Comparison of ENCODE assay signal across 22 cellular contexts in the genomic region with DNA sequence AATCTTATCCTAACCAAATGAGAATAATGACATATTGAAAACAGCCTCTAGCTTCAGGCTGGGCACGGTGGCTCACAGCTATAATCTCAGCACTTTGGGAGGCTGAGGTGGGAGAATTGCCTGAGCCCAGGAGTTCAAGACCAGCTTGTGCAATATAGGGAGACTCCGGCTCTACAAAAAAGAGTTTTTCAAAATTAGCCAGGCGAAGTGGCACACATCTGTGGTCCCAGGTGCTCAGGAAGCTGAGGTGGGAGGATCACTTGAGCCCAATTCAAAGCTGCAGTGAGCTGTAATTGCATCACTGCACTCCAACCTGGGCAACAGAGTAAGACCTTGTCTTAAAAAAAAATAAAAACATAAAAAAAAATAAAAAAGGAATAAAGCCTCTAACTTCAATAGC.
"Had no signal": no experiment of that assay in that cellular context is flagged by ENCODE, and none has a peak within 500 bp of the region (broad histone marks: within the 10 kb centered on the region; RNA-seq: fewer than 3 reads in every experiment).

No MANE protein-coding gene starts in this region.

- H3K27ac Mint-ChIP-seq: activated CD4-positive, alpha-beta memory T cell treated with anti-CD3 and anti-CD28 coated beads, Interleukin-2, amount 10 ng/mL, durations not matched to agents 7 days and 5 days; activated CD4-positive, alpha-beta T cell treated with anti-CD3 and anti-CD28 coated beads, Interleukin-2, amount 10 ng/mL, durations not matched to agents 7 days and 5 days; activated naive CD8-positive, alpha-beta T cell; activated T-cell treated with anti-CD3 and anti-CD28 coated beads, Interleukin-2, amount 50 U/mL, for 72 hours; nephron progenitor cell; progenitor cell of endocrine pancreas; type B pancreatic cell had no signal

- H3K4me3 Mint-ChIP-seq: activated CD4-positive, alpha-beta memory T cell treated with anti-CD3 and anti-CD28 coated beads, Interleukin-2, amount 10 ng/mL, durations not matched to agents 7 days and 5 days; activated CD4-positive, alpha-beta T cell treated with anti-CD3 and anti-CD28 coated beads, Interleukin-2, amount 10 ng/mL, durations not matched to agents 7 days and 5 days; activated naive CD8-positive, alpha-beta T cell; activated T-cell treated with anti-CD3 and anti-CD28 coated beads, Interleukin-2, amount 50 U/mL, for 72 hours; nephron progenitor cell; type B pancreatic cell had no signal

- DNase-seq: activated CD4-positive, alpha-beta memory T cell treated with anti-CD3 and anti-CD28 coated beads, Interleukin-2, amount 10 ng/mL, durations not matched to agents 7 days and 5 days; activated CD4-positive, alpha-beta T cell treated with anti-CD3 and anti-CD28 coated beads, Interleukin-2, amount 10 ng/mL, durations not matched to agents 7 days and 5 days; activated naive CD4-positive, alpha-beta T cell treated with Interleukin-2 at 50 U/mL for 16 hours; activated T-cell treated with anti-CD3 and anti-CD28 coated beads, Interleukin-2, amount 50 U/mL, for 72 hours; anterior cingulate cortex; cortex of kidney; hippocampal formation; left cardiac atrium; left ventricle myocardium superior; naive B cell; nephron progenitor cell; ovary; right lobe of liver; stimulated activated CD4-positive, alpha-beta T cell treated with anti-CD3 and anti-CD28 coated beads, Interleukin-2, amount 100 ng/mL, for 48 hours; stimulated activated naive CD8-positive, alpha-beta T cell treated with anti-CD3 and anti-CD28 coated beads, Interleukin-15, Interleukin-2, amounts not matched to agents 100 U/mL and 50 U/mL, for 24 hours; substantia nigra had no signal

- ATAC-seq: activated CD4-positive, CD25-positive, alpha-beta regulatory T cell treated with anti-CD3 and anti-CD28 coated beads, Interleukin-2, amount 50 U/mL, for 24 hours; activated T-cell treated with anti-CD3 and anti-CD28 coated beads, Interleukin-2, amount 50 U/mL, for 72 hours; gastroesophageal sphincter; left cardiac atrium; left ventricle myocardium superior; right lobe of liver; stimulated activated naive CD8-positive, alpha-beta T cell treated with anti-CD3 and anti-CD28 coated beads, Interleukin-15, Interleukin-2, amounts not matched to agents 100 U/mL and 50 U/mL, for 24 hours had no signal

- H3K9me3 ChIP-seq: gastroesophageal sphincter, ovary, right lobe of liver had no signal

- H3K9me3 Mint-ChIP-seq: activated CD4-positive, alpha-beta memory T cell treated with anti-CD3 and anti-CD28 coated beads, Interleukin-2, amount 10 ng/mL, durations not matched to agents 7 days and 5 days; activated CD4-positive, alpha-beta T cell treated with anti-CD3 and anti-CD28 coated beads, Interleukin-2, amount 10 ng/mL, durations not matched to agents 7 days and 5 days; activated T-cell treated with anti-CD3 and anti-CD28 coated beads, Interleukin-2, amount 50 U/mL, for 72 hours; naive B cell; nephron progenitor cell; type B pancreatic cell had no signal

- H3K4me3 ChIP-seq: cardiac muscle cell, gastroesophageal sphincter, ovary, right lobe of liver had no signal

- H3K27ac ChIP-seq: cardiac muscle cell, gastroesophageal sphincter, ovary, right lobe of liver had no signal

- H3K27me3 Mint-ChIP-seq: activated naive CD8-positive, alpha-beta T cell had no signal

- H3K27me3 ChIP-seq: cardiac muscle cell, gastroesophageal sphincter, ovary, right lobe of liver had no signal

- H3K36me3 ChIP-seq: ovary had no signal
